In genomic region chr22:35987487-35987886, GRCh38 we compare ENCODE assay signal across 1 cellular context.
TF ChIP-seq lines count a peak whose summit lies in the region.

No MANE protein-coding gene starts in this region.

TF ChIP-seq in H1, 55 proteins besides CTCF, POLR2A, EP300 and RAD21 (continued from another document):
- TF ChIP-seq ZNF274 (IDR thresholded peaks at IDR 0.05; ENCODE audit: borderline replicate concordance, extremely low read depth, low read length), result no peak
- TF ChIP-seq JUN (IDR thresholded peaks at IDR 0.05; ENCODE audit: low read depth, low read length), result no peak
